ENCODE assay signal across 22 cellular contexts in the genomic region with DNA sequence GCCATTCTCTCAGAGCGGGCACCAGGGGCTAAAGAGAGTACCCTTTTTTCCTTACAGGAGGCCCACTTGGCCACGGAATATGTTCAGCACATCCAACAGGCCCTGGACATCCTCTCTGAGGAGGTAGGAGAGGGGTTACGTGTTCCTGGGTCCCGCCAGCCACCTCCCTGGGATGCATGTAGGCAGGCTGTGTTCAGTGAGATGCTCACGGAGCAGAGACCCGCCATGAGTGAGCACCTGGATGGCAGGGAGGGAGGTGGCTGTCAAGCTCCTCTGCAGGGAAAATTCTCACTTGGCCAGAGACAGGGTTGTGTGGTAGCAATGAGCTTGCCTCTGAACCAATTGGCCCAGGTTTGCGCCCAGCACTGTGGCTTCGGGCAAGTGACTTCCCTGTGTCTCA.
A peak's percentile ranks its signal among the peaks of the same experiment; 100 is the strongest.
DNase-seq lines count a peak whose midpoint lies in the region; ATAC-seq, FAIRE-seq and TF ChIP-seq lines count a peak whose summit lies in the region.
"Had no signal": no experiment of that assay in that cellular context is flagged by ENCODE, and none has a peak within 500 bp of the region (broad histone marks: within the 10 kb centered on the region; RNA-seq: fewer than 3 reads in every experiment).

No MANE protein-coding gene starts in this region.

- TF ChIP-seq POLR2A in IMR-90 (IDR thresholded peaks at IDR 0.05; ENCODE audit: low read depth, low read length) (no peak), H54 (IDR thresholded peaks at IDR 0.05; ENCODE audit: low read depth, low read length) (no peak)

- no peak overlapping the region for H3K4me3 Mint-ChIP-seq in activated naive CD4-positive, alpha-beta T cell treated with anti-CD3 and anti-CD28 coated beads, Interleukin-2, amount 10 ng/mL, durations not matched to agents 7 days and 5 days

- H3K79me1 ChIP-seq in IMR-90 (ENCODE audit: low read depth in 1 of 2, low read length in 2 of 2) (no peaks in the 10 kb centered on the region), mesenchymal stem cell (replicated peaks; ENCODE audit: low read length, poor library complexity, severe bottlenecking) (no peaks in the 10 kb centered on the region)

- H3K4me1 Mint-ChIP-seq in activated naive CD4-positive, alpha-beta T cell treated with anti-CD3 and anti-CD28 coated beads, Interleukin-2, amount 10 ng/mL, durations not matched to agents 7 days and 5 days = peaks cover 49% of the 10 kb centered on the region

- peak; percentile 5 for DNase-seq in activated naive CD4-positive, alpha-beta T cell treated with anti-CD3 and anti-CD28 coated beads, Interleukin-2, amount 10 ng/mL, durations not matched to agents 7 days and 5 days
- DNase-seq in activated naive CD4-positive, alpha-beta T cell (lab: John Stamatoyannopoulos, UW) = no peak
- no peak for DNase-seq in IMR-90
- no peak for DNase-seq in mesenchymal stem cell
- no peak for DNase-seq in tibial artery
- no peak for DNase-seq in DMS79 treated with DMSO at 0.1 percent for 48 hours (lab: John Stamatoyannopoulos, UW)
- DNase-seq in H54 (ENCODE audit: insufficient read length, low spot score) = no peak
- no peak for DNase-seq in ecto neural progenitor cell (ENCODE audit: low spot score)
- DNase-seq: Caco-2, DMS53, MG63, NCI-H1092 treated with DMSO at 0.1 percent for 48 hours, NCI-H1694, NCI-H446 treated with DMSO at 0.1 percent for 48 hours, NCI-H748 treated with DMSO at 0.1 percent for 48 hours, PC-9 had no signal

- H2AFZ ChIP-seq in IMR-90 (replicated peaks; ENCODE audit: low read length, poor library complexity) (no peak overlapping the region), mesenchymal stem cell (ENCODE audit: low read depth, low read length) (no peak overlapping the region)
- H2AFZ ChIP-seq: PC-9 had no signal

- no peaks in the 10 kb centered on the region for H4K20me1 ChIP-seq in IMR-90 (ENCODE audit: insufficient read depth, low read length)

- POLR2A ChIA-PET in IMR-90 (lab: Charles Lee; ENCODE audit: unreplicated experiment) = no interaction called here

- peaks cover 26% of the 10 kb centered on the region for H3K4me1 ChIP-seq in IMR-90 (ENCODE audit: control insufficient read depth, insufficient read depth, low read length)
- peaks cover 10% of the 10 kb centered on the region for H3K4me1 ChIP-seq in mesenchymal stem cell (ENCODE audit: control insufficient read depth, insufficient read depth, low read depth, low read length)
- H3K4me1 ChIP-seq in tibial artery = peaks cover 10 to 99% (median 75%) of the 10 kb centered on the region in 4 donors

- no peaks in the 10 kb centered on the region for H3K27me3 ChIP-seq in IMR-90 (ENCODE audit: control insufficient read depth, insufficient read depth, low read length)
- no peaks in the 10 kb centered on the region for H3K27me3 ChIP-seq in mesenchymal stem cell (ENCODE audit: control insufficient read depth in 1 of 2, insufficient read depth in 1 of 2, low read length in 2 of 2)
- no peaks in the 10 kb centered on the region for H3K27me3 ChIP-seq in tibial artery
- H3K27me3 ChIP-seq: MG63 had no signal

- H2AK5ac ChIP-seq in IMR-90 (ENCODE audit: low read depth, low read length) (peak overlapping the region; percentile 81; the same call in 1 of the 2 replicates), mesenchymal stem cell (ENCODE audit: low read length, severe bottlenecking) (no peak overlapping the region)

- H3K27ac ChIP-seq in IMR-90 (ENCODE audit: insufficient read depth, low read length) (no peak overlapping the region), mesenchymal stem cell (ENCODE audit: low read length, poor library complexity, severe bottlenecking) (no peak overlapping the region), tibial artery (peak overlapping the region; percentile 98)
- H3K27ac ChIP-seq: C4-2B, PC-9 had no signal

- H2BK15ac ChIP-seq in IMR-90 (ENCODE audit: low read depth, low read length) (no peak overlapping the region), mesenchymal stem cell (ENCODE audit: low read depth, poor library complexity, severe bottlenecking) (no peak overlapping the region)

- no peak for TF ChIP-seq RAD21 in IMR-90 (IDR thresholded peaks at IDR 0.05; ENCODE audit: low read length)

- H4K91ac ChIP-seq in IMR-90 (ENCODE audit: insufficient read depth, low read depth, low read length) (no peak overlapping the region), mesenchymal stem cell (ENCODE audit: low read length) (peak overlapping the region; percentile 68)

- no TSS peak for BruUV-seq in IMR-90 (replicated peaks; lab: Mats Ljungman, UMichigan)

- peak overlapping the region; percentile 46 to 78 for H2BK12ac ChIP-seq in mesenchymal stem cell (ENCODE audit: low read length in 2 of 2)

- no peak overlapping the region for H2BK5ac ChIP-seq in IMR-90 (ENCODE audit: low read depth, low read length, poor library complexity, severe bottlenecking)
- no peak overlapping the region for H2BK5ac ChIP-seq in mesenchymal stem cell (ENCODE audit: low read depth, low read length, poor library complexity, severe bottlenecking)

- TF ChIP-seq CTCF in IMR-90 (conservative IDR thresholded peaks at IDR 0.05; ENCODE audit: low read depth, low read length) (no peak), tibial artery (IDR thresholded peaks at IDR 0.05) (no peak)

- H3K4ac ChIP-seq in IMR-90 (ENCODE audit: low read depth, low read length) (peak overlapping the region; percentile 73), mesenchymal stem cell (ENCODE audit: low read depth in 1 of 2, low read length in 2 of 2) (peak overlapping the region in 1 of 2 experiments; percentile 46)

- ATAC-seq in IMR-90 (ENCODE audit: low read depth) = no peak
- ATAC-seq: GM12878, HepG2 had no signal

- CTCF ChIA-PET in activated naive CD4-positive, alpha-beta T cell treated with anti-CD3 and anti-CD28 coated beads, Interleukin-2, amount 10 ng/mL, durations not matched to agents 7 days and 5 days (lab: Charles Lee) = no interaction called here
- CTCF ChIA-PET in IMR-90 (lab: Yijun Ruan, JAX) = no interaction called here

- H3K14ac ChIP-seq in IMR-90 (replicated peaks; ENCODE audit: low read depth, low read length) (0 out of 2 replicates have a peak overlapping the region, but pooled peaks have one; percentile 89), mesenchymal stem cell (ENCODE audit: low read length in 2 of 2) (no peak overlapping the region)

- no peak overlapping the region for H4K8ac ChIP-seq in IMR-90 (ENCODE audit: low read depth in 2 of 2, low read length in 2 of 2)
- H4K8ac ChIP-seq in mesenchymal stem cell (ENCODE audit: low read length) = no peak overlapping the region

- H2AK9ac ChIP-seq in IMR-90 (replicated peaks; ENCODE audit: low read depth, low read length, poor library complexity) = no peak overlapping the region

- no peak for FAIRE-seq in H54 (lab: Jason Lieb, UNC)
- FAIRE-seq: A204.1, GM12878, GM18507, HepG2 had no signal

- H3K36me3 ChIP-seq in IMR-90 (ENCODE audit: control insufficient read depth, insufficient read depth, low read length) (no peaks in the 10 kb centered on the region), mesenchymal stem cell (ENCODE audit: control insufficient read depth in 1 of 2, insufficient read depth in 2 of 2, low read depth in 1 of 2, low read length in 2 of 2) (no peaks in the 10 kb centered on the region), tibial artery (no peaks in the 10 kb centered on the region)
- H3K36me3 ChIP-seq: HAP-1, MG63 had no signal

- H3K23ac ChIP-seq in IMR-90 (ENCODE audit: low read depth, low read length) = no peak overlapping the region
- H3K23ac ChIP-seq in mesenchymal stem cell (ENCODE audit: low read length in 2 of 2) = no peak overlapping the region

- H3K27me3 Mint-ChIP-seq in activated naive CD4-positive, alpha-beta T cell treated with anti-CD3 and anti-CD28 coated beads, Interleukin-2, amount 10 ng/mL, durations not matched to agents 7 days and 5 days = peaks cover 13% of the 10 kb centered on the region

- H3K9me1 ChIP-seq in IMR-90 (ENCODE audit: insufficient read depth, low read length) = peaks cover 31% of the 10 kb centered on the region

- H3K27ac Mint-ChIP-seq in activated naive CD4-positive, alpha-beta T cell treated with anti-CD3 and anti-CD28 coated beads, Interleukin-2, amount 10 ng/mL, durations not matched to agents 7 days and 5 days = no peak overlapping the region

- in situ Hi-C loops in IMR-90 (cut with MboI; ENCODE audit: low sequenced_read_pairs) = no loop called here

- dilution Hi-C loops in IMR-90 (cut with HindIII; ENCODE audit: low sequenced_read_pairs, unreplicated experiment) = no loop called here

- H2BK120ac ChIP-seq in IMR-90 (ENCODE audit: low read depth, low read length) (peak overlapping the region; percentile 66; the same call in 1 of the 2 replicates), mesenchymal stem cell (ENCODE audit: low read depth, low read length) (no peak overlapping the region)

- WGBS in IMR-90 (ENCODE audit: extremely low coverage in 2 of 2, insufficient read length in 1 of 2), 2 experiments = 100% methylated on average over 1 of the region's 8 CpGs; no CpG with 5 or more reads in 1 of the 2 experiments
- WGBS in mesenchymal stem cell = 97% methylated on average over 8 of the region's 8 CpGs

- H3K4me2 ChIP-seq in IMR-90 (ENCODE audit: low read depth, low read length) = no peak overlapping the region
- H3K4me2 ChIP-seq in mesenchymal stem cell (ENCODE audit: low read length, poor library complexity, severe bottlenecking) = no peak overlapping the region
- H3K4me2 ChIP-seq: PC-9 had no signal

- no peak overlapping the region for H3K56ac ChIP-seq in IMR-90 (ENCODE audit: extremely low read depth, insufficient read depth, low read length)

- H2BK20ac ChIP-seq in IMR-90 (ENCODE audit: low read depth, low read length) = peak overlapping the region; percentile 80

- intact Hi-C loops in IMR-90 (cut with micrococcal nuclease) (no loop called here), tibial artery (cut with DNase I; ENCODE audit: low total_unique reads) (loop anchor here (5.0 kb wide), 1 partner anchor 124 kb away; the partner anchor contains the start of gene PPP1CB)

- peaks cover 3% of the 10 kb centered on the region for H3K9me3 Mint-ChIP-seq in activated naive CD4-positive, alpha-beta T cell treated with anti-CD3 and anti-CD28 coated beads, Interleukin-2, amount 10 ng/mL, durations not matched to agents 7 days and 5 days

- H3K9me3 ChIP-seq in IMR-90 (ENCODE audit: control insufficient read depth, insufficient read depth, low read length) = no peaks in the 10 kb centered on the region
- H3K9me3 ChIP-seq in mesenchymal stem cell (ENCODE audit: control insufficient read depth, low read length) = no peaks in the 10 kb centered on the region
- no peaks in the 10 kb centered on the region for H3K9me3 ChIP-seq in tibial artery
- H3K9me3 ChIP-seq: Caco-2, HAP-1, MG63 had no signal

- H3K4me3 ChIP-seq in IMR-90 (ENCODE audit: insufficient read depth, low read depth, low read length) (no peak overlapping the region), mesenchymal stem cell (ENCODE audit: insufficient read depth in 1 of 2, low read depth in 1 of 2, low read length in 2 of 2) (no peak overlapping the region), tibial artery (no peak overlapping the region)
- H3K4me3 ChIP-seq: GM12878, HAP-1, MG63, PC-9 had no signal

- H3K9ac ChIP-seq in IMR-90 (ENCODE audit: low read depth, low read length) (no peak overlapping the region), mesenchymal stem cell (ENCODE audit: low read length) (no peak overlapping the region)

- no peak overlapping the region for H3K18ac ChIP-seq in IMR-90 (ENCODE audit: low read depth, low read length)
- H3K18ac ChIP-seq in mesenchymal stem cell (ENCODE audit: low read depth in 1 of 2, low read length in 2 of 2) = no peak overlapping the region

- no peak overlapping the region for H4K5ac ChIP-seq in IMR-90 (ENCODE audit: low read depth, low read length)

- no peaks in the 10 kb centered on the region for H3K36me3 Mint-ChIP-seq in activated naive CD4-positive, alpha-beta T cell treated with anti-CD3 and anti-CD28 coated beads, Interleukin-2, amount 10 ng/mL, durations not matched to agents 7 days and 5 days

Comparison
In these comparisons a context has a peak if more than half of its experiments do, and no peak if none do; other contexts are left out.
1. H3K27ac ChIP-seq: peak in tibial artery (2 of 2); none in IMR-90 (single experiment) and mesenchymal stem cell (single experiment).